In genomic region chr14:68948686-68949085, GRCh38 we compare ENCODE assay signal across 9 cellular contexts. TPM values are rescaled to one million over a fixed set of nuclear protein-coding genes. Genes with fewer than 3 reads are reported as not detected.
DNase-seq lines count a peak whose midpoint lies in the region; ATAC-seq and TF ChIP-seq lines count a peak whose summit lies in the region.
"Had no signal": no experiment of that assay in that cellular context is flagged by ENCODE, and none has a peak within 500 bp of the region (broad histone marks: within the 10 kb centered on the region; RNA-seq: fewer than 3 reads in every experiment).

No MANE protein-coding gene starts in this region.

- H3K4me1 Mint-ChIP-seq in brain = peaks cover 84% of the 10 kb centered on the region

- peak overlapping the region; percentile 32; the same call in 1 of the 2 replicates for H3K9ac ChIP-seq in KMS-11

- H3K4me1 ChIP-seq in KMS-11 (ENCODE audit: low read depth, poor library complexity, severe bottlenecking) = peaks cover 96% of the 10 kb centered on the region
- peaks cover 47 to 52% of the 10 kb centered on the region in 2 donors for H3K4me1 ChIP-seq in lung (ENCODE audit: control insufficient read depth in 2 of 2, insufficient read depth in 2 of 2, low read length in 2 of 2)
- peaks cover 59% of the 10 kb centered on the region for H3K4me1 ChIP-seq in testis

- WGBS in lung, 2 donors = 65 to 71% methylated on average over 5 of the region's 5 CpGs
- WGBS in testis, 2 donors = 10 to 53% methylated on average over 2 to 5 of the region's 5 CpGs

- H3K27ac ChIP-seq in KMS-11 = peak overlapping the region; percentile 75
- H3K27ac ChIP-seq in lung (ENCODE audit: low read depth in 1 of 2, low read length in 1 of 2) = peak overlapping the region; percentile 26 to 65
- peak overlapping the region; percentile 51 to 72 for H3K27ac ChIP-seq in testis

- H2AFZ ChIP-seq in KMS-11 (ENCODE audit: low read depth) = no peak overlapping the region

- no peaks in the 10 kb centered on the region for H3K9me3 ChIP-seq in lung (ENCODE audit: control insufficient read depth in 2 of 2, insufficient read depth in 1 of 2, low read length in 1 of 2)
- no peaks in the 10 kb centered on the region for H3K9me3 ChIP-seq in testis

- no peak overlapping the region for H3K4me3 ChIP-seq in KMS-11 (IDR thresholded peaks at IDR 0.05; ENCODE audit: insufficient read depth, low read depth, low read length)
- H3K4me3 ChIP-seq in lung = no peak overlapping the region
- no peak overlapping the region for H3K4me3 ChIP-seq in testis

- H3K36me3 ChIP-seq in KMS-11 (ENCODE audit: insufficient read depth) (no peaks in the 10 kb centered on the region), lung (ENCODE audit: control insufficient read depth in 2 of 2, insufficient read depth in 2 of 2, low read length in 2 of 2) (no peaks in the 10 kb centered on the region), testis (ENCODE audit: low read depth, missing control alignments) (no peaks in the 10 kb centered on the region)

- H3K27me3 ChIP-seq in KMS-11 (ENCODE audit: insufficient read depth, low read depth) (no peaks in the 10 kb centered on the region), lung (ENCODE audit: control insufficient read depth, insufficient read depth) (no peaks in the 10 kb centered on the region), testis (no peaks in the 10 kb centered on the region)

- H3K36me3 Mint-ChIP-seq in brain = peaks cover 5% of the 10 kb centered on the region
- H3K36me3 Mint-ChIP-seq: natural killer cell treated with Interleukin-12 subunit alpha and Interleukin-12 subunit beta and Interleukin-15 and Interleukin-18, amount 100 ng/mL, for 72 hours had no signal

- no peaks in the 10 kb centered on the region for H4K20me1 ChIP-seq in KMS-11 (ENCODE audit: insufficient read depth)

- H3K9me3 Mint-ChIP-seq in brain = no peaks in the 10 kb centered on the region
- H3K9me3 Mint-ChIP-seq: natural killer cell treated with Interleukin-12 subunit alpha and Interleukin-12 subunit beta and Interleukin-15 and Interleukin-18, amount 100 ng/mL, for 72 hours had no signal

- peaks cover 25% of the 10 kb centered on the region for H3K79me2 ChIP-seq in KMS-11 (ENCODE audit: insufficient read depth, low read depth)

- TF ChIP-seq CTCF in KMS-11 (conservative IDR thresholded peaks at IDR 0.05; ENCODE audit: low read depth, low read length) (no peak), brain (conservative IDR thresholded peaks at IDR 0.05) (no peak), lung (IDR thresholded peaks at IDR 0.05; ENCODE audit: control extremely low read depth, extremely low read depth) (no peak), testis (IDR thresholded peaks at IDR 0.05) (no peak)

- no peak for TF ChIP-seq POLR2A in testis (IDR thresholded peaks at IDR 0.05)

- ATAC-seq in lung (ENCODE audit: insufficient read depth, low FRiP score) (no peak), HG02970 (IDR thresholded peaks at IDR 0.05; ENCODE audit: low FRiP score, unreplicated experiment) (no peak)
- ATAC-seq: natural killer cell treated with Interleukin-12 subunit alpha and Interleukin-12 subunit beta and Interleukin-15 and Interleukin-18, amount 100 ng/mL, for 72 hours had no signal

- intact Hi-C loops in testis (cut with DNase I; ENCODE audit: low total_unique reads) = no loop called here

- H3K27me3 Mint-ChIP-seq in brain = no peaks in the 10 kb centered on the region
- H3K27me3 Mint-ChIP-seq: natural killer cell treated with Interleukin-12 subunit alpha and Interleukin-12 subunit beta and Interleukin-15 and Interleukin-18, amount 100 ng/mL, for 72 hours had no signal

- peak overlapping the region; percentile 6 to 67 (median 57) for H3K27ac Mint-ChIP-seq in brain
- H3K27ac Mint-ChIP-seq: natural killer cell treated with Interleukin-12 subunit alpha and Interleukin-12 subunit beta and Interleukin-15 and Interleukin-18, amount 100 ng/mL, for 72 hours had no signal

- no peak overlapping the region for H3K4me3 Mint-ChIP-seq in brain
- H3K4me3 Mint-ChIP-seq: natural killer cell treated with Interleukin-12 subunit alpha and Interleukin-12 subunit beta and Interleukin-15 and Interleukin-18, amount 100 ng/mL, for 72 hours had no signal

- DNase-seq in lung (ENCODE audit: low spot score) (no peak), testis (no peak), ecto neural progenitor cell (ENCODE audit: low spot score) (no peak), pons (ENCODE audit: low spot score) (no peak)
- DNase-seq: Kasumi-1 had no signal

- peak overlapping the region; percentile 37 for H3K4me2 ChIP-seq in KMS-11

RNA-seq across cellular contexts. Expression of gene ACTN1, which starts 30.4 kb away (rescaled TPM):
- polyA plus RNA-seq in brain (ENCODE audit: insufficient read depth, low read depth, low replicate concordance) (84.2 TPM), lung (100 to 1,000 TPM in 1 of 2 donors, 10 to 100 TPM in 1; 40.9 to 116 TPM), testis (ENCODE audit: insufficient read depth, low read depth, low replicate concordance) (82.3 TPM)
- total RNA-seq in lung (100 to 1,000 TPM; 117 to 168 TPM), testis (10 to 100 TPM; 51.0 to 69.5 TPM)
